Comparison of ENCODE assay signal across 1 cellular context in genomic region chr22:44486538-44486937, GRCh38.
A peak's percentile ranks its signal among the peaks of the same experiment; 100 is the strongest.
TF ChIP-seq lines count a peak whose summit lies in the region.

No MANE protein-coding gene starts in this region.

TF ChIP-seq in SK-N-SH, 30 proteins besides CTCF, POLR2A, EP300 and RAD21 (continued from another document):
- TF ChIP-seq, protein P1, sequence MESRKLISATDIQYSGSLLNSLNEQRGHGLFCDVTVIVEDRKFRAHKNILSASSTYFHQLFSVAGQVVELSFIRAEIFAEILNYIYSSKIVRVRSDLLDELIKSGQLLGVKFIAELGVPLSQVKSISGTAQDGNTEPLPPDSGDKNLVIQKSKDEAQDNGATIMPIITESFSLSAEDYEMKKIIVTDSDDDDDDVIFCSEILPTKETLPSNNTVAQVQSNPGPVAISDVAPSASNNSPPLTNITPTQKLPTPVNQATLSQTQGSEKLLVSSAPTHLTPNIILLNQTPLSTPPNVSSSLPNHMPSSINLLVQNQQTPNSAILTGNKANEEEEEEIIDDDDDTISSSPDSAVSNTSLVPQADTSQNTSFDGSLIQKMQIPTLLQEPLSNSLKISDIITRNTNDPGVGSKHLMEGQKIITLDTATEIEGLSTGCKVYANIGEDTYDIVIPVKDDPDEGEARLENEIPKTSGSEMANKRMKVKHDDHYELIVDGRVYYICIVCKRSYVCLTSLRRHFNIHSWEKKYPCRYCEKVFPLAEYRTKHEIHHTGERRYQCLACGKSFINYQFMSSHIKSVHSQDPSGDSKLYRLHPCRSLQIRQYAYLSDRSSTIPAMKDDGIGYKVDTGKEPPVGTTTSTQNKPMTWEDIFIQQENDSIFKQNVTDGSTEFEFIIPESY (IDR thresholded peaks at IDR 0.05; ENCODE audit: borderline replicate concordance, low read depth), result no peak
- peak; percentile 78; the same call in 1 of the 2 replicates for TF ChIP-seq FOSL2 (IDR thresholded peaks at IDR 0.05; ENCODE audit: borderline replicate concordance, low read depth)
- no peak for TF ChIP-seq FOXJ3 (CRISPR knock-in tag; IDR thresholded peaks at IDR 0.05)
- TF ChIP-seq GATA2 (CRISPR knock-in tag; IDR thresholded peaks at IDR 0.05), result no peak
- TF ChIP-seq TEAD4 (IDR thresholded peaks at IDR 0.05; ENCODE audit: borderline replicate concordance, insufficient read depth), result no peak
- no peak for TF ChIP-seq TAF1 (IDR thresholded peaks at IDR 0.05; ENCODE audit: borderline replicate concordance, low read depth, low read length)
- TF ChIP-seq ELF1 (IDR thresholded peaks at IDR 0.05), result no peak
- peak; percentile 51; the same call in 1 of the 2 replicates for TF ChIP-seq JUND (IDR thresholded peaks at IDR 0.05)
- TF ChIP-seq MEF2A (IDR thresholded peaks at IDR 0.05; ENCODE audit: borderline replicate concordance, low read depth), result no peak
- TF ChIP-seq, protein P2, sequence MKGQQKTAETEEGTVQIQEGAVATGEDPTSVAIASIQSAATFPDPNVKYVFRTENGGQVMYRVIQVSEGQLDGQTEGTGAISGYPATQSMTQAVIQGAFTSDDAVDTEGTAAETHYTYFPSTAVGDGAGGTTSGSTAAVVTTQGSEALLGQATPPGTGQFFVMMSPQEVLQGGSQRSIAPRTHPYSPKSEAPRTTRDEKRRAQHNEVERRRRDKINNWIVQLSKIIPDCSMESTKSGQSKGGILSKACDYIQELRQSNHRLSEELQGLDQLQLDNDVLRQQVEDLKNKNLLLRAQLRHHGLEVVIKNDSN (IDR thresholded peaks at IDR 0.05; ENCODE audit: borderline replicate concordance, low read depth), result no peak
- peak; percentile 77; the same call in 1 of the 2 replicates for TF ChIP-seq RXRA (IDR thresholded peaks at IDR 0.05; ENCODE audit: borderline replicate concordance, low read depth)
- TF ChIP-seq MXI1 (IDR thresholded peaks at IDR 0.05; ENCODE audit: low read depth, low read length), result no peak
